In genomic region chr1:115706009-115706362, GRCh38 we compare ENCODE assay signal across 1 cellular context.
TF ChIP-seq lines count a peak whose summit lies in the region.

No MANE protein-coding gene starts in this region.

TF ChIP-seq in H1, 55 proteins besides CTCF, POLR2A, EP300 and RAD21 (continued from another document):
- no peak for TF ChIP-seq SP4 (IDR thresholded peaks at IDR 0.05; ENCODE audit: low read length)
- TF ChIP-seq GTF2F1 (IDR thresholded peaks at IDR 0.05; ENCODE audit: borderline replicate concordance, low read depth, low read length): no peak
- no peak for TF ChIP-seq E2F6 (IDR thresholded peaks at IDR 0.05)
- TF ChIP-seq FOSL1 (IDR thresholded peaks at IDR 0.05; ENCODE audit: insufficient read depth, low read depth, low read length): no peak
- no peak for TF ChIP-seq RXRA (IDR thresholded peaks at IDR 0.05; ENCODE audit: insufficient read depth, low read depth, low read length)
- TF ChIP-seq GABPA (IDR thresholded peaks at IDR 0.05; ENCODE audit: borderline replicate concordance, insufficient read depth, low read length): no peak
- no peak for TF ChIP-seq ATF3 (IDR thresholded peaks at IDR 0.05; ENCODE audit: insufficient read depth, low read depth, low read length)
- no peak for TF ChIP-seq RFX5 (IDR thresholded peaks at IDR 0.05; ENCODE audit: borderline replicate concordance, low read depth, low read length)
- no peak for TF ChIP-seq HDAC2 (IDR thresholded peaks at IDR 0.05; ENCODE audit: borderline replicate concordance in 1 of 2, low read depth in 2 of 2, low read length in 2 of 2)
- no peak for TF ChIP-seq POU5F1 (IDR thresholded peaks at IDR 0.05; ENCODE audit: low read depth, low read length)
- TF ChIP-seq BRCA1 (IDR thresholded peaks at IDR 0.05; ENCODE audit: low read depth, low read length): no peak
- no peak for TF ChIP-seq SIN3A (conservative IDR thresholded peaks at IDR 0.05 in 1 of 2, IDR thresholded peaks at IDR 0.05 in 1 of 2; ENCODE audit: low read depth in 1 of 2, low read length in 2 of 2)
